Comparison of ENCODE assay signal across 10 cellular contexts in genomic region chr14:61752626-61753025, GRCh38. TPM values are rescaled to one million over a fixed set of nuclear protein-coding genes. Genes with fewer than 3 reads are reported as not detected.
DNase-seq lines count a peak whose midpoint lies in the region; FAIRE-seq and TF ChIP-seq lines count a peak whose summit lies in the region.
"Had no signal": no experiment of that assay in that cellular context is flagged by ENCODE, and none has a peak within 500 bp of the region (broad histone marks: within the 10 kb centered on the region; RNA-seq: fewer than 3 reads in every experiment).

No MANE protein-coding gene starts in this region.

- no peak overlapping the region for H3K9ac ChIP-seq in kidney (ENCODE audit: low read length in 2 of 2)

- H3K27ac ChIP-seq in ascending aorta: no peak overlapping the region
- H3K27ac ChIP-seq in kidney (ENCODE audit: low read depth in 2 of 2, low read length in 2 of 2): no peak overlapping the region

- intact Hi-C loops in ascending aorta (cut with DNase I) (no loop called here), kidney (cut with DNase I) (no loop called here)

- peak; percentile 43 for FAIRE-seq in H54 (lab: Jason Lieb, UNC)
- no peak for FAIRE-seq in kidney (lab: Jason Lieb, UNC)

- DNase-seq in GM13976 (ENCODE audit: low spot score): peak; percentile 45
- DNase-seq in H54 (ENCODE audit: insufficient read length, low spot score): no peak
- peak; percentile 34 for DNase-seq in NAMALWA (ENCODE audit: low spot score)
- DNase-seq in germinal center (ENCODE audit: low spot score): peak; percentile 42
- no peak for DNase-seq in GM19238 (ENCODE audit: insufficient read length, low spot score)
- no peak for DNase-seq in ascending aorta (ENCODE audit: low spot score in 2 of 2)
- DNase-seq in kidney: no peak
- DNase-seq in cerebellar cortex (ENCODE audit: low spot score): no peak
- DNase-seq: activated naive CD4-positive, alpha-beta T cell treated with Interleukin-2 at 50 U/mL for 16 hours; left colon had no signal

- in situ Hi-C loops in GM13976 (cut with MboI; ENCODE audit: low sequenced_read_pairs, unreplicated experiment): no loop called here

- H3K4me1 ChIP-seq in ascending aorta (peaks cover 0 to 18% of the 10 kb centered on the region in 2 donors), kidney (ENCODE audit: control insufficient read depth in 1 of 2, insufficient read depth in 1 of 2, low read depth in 1 of 2, low read length in 2 of 2) (no peaks in the 10 kb centered on the region)

- TF ChIP-seq CTCF in GM13976 (IDR thresholded peaks at IDR 0.05; ENCODE audit: borderline replicate concordance, control extremely low read depth, extremely low read depth, insufficient read depth, missing control alignments) (no peak), ascending aorta (IDR thresholded peaks at IDR 0.05) (no peak), kidney (IDR thresholded peaks at IDR 0.05; ENCODE audit: borderline replicate concordance, extremely low read depth, insufficient read depth) (no peak)

- TF ChIP-seq POLR2A in H54 (IDR thresholded peaks at IDR 0.05; ENCODE audit: low read depth, low read length): no peak

- H3K27me3 ChIP-seq in ascending aorta: no peaks in the 10 kb centered on the region

- H3K4me3 ChIP-seq in ascending aorta (no peak overlapping the region), kidney (ENCODE audit: low read length in 2 of 2) (no peak overlapping the region)

- H3K36me3 ChIP-seq in ascending aorta: no peaks in the 10 kb centered on the region
- peaks cover 1 to 2% of the 10 kb centered on the region in 2 donors for H3K36me3 ChIP-seq in kidney (ENCODE audit: control insufficient read depth in 1 of 2, insufficient read depth in 2 of 2, low read length in 2 of 2)

- no peaks in the 10 kb centered on the region for H3K9me3 ChIP-seq in ascending aorta
- H3K9me3 ChIP-seq in kidney (ENCODE audit: control insufficient read depth in 1 of 2, low read length in 2 of 2): no peaks in the 10 kb centered on the region

RNA-seq across cellular contexts. Expression of gene SNAPC1, which starts 9.6 kb away (rescaled TPM):
- total RNA-seq in ascending aorta (2.7 TPM), kidney (7.2 TPM)
- polyA plus RNA-seq in kidney (ENCODE audit: insufficient read depth, low read depth, low replicate concordance): 4.4 TPM

RNA-seq across cellular contexts. Expression of gene HIF1A, which starts 57.3 kb away (rescaled TPM):
- total RNA-seq in ascending aorta: 87.0 TPM
- 358 TPM for total RNA-seq in kidney
- polyA plus RNA-seq in kidney (ENCODE audit: insufficient read depth, low read depth, low replicate concordance): 57.8 TPM

RNA-seq across cellular contexts. Expression of gene SYT16, which starts 59.9 kb away (rescaled TPM):
- total RNA-seq in ascending aorta (not detected), kidney (8.7 TPM)
- 0.04 TPM for polyA plus RNA-seq in kidney (ENCODE audit: insufficient read depth, low read depth, low replicate concordance)
- total RNA-seq: left colon had no signal

Comparison
In these comparisons a context has a peak if more than half of its experiments do, and no peak if none do; other contexts are left out.
1. DNase-seq: peak in GM13976 (single experiment), NAMALWA (single experiment) and germinal center (single experiment); none in H54 (single experiment), GM19238 (single experiment), ascending aorta (0 of 2), kidney (single experiment) and cerebellar cortex (single experiment).